12 cellular contexts compared by ENCODE assay signal in genomic region chr3:49346797-49347251, GRCh38. TPM values are rescaled to one million over a fixed set of nuclear protein-coding genes. Genes with fewer than 3 reads are reported as not detected.
DNase-seq lines count a peak whose midpoint lies in the region; ATAC-seq and TF ChIP-seq lines count a peak whose summit lies in the region.
"Had no signal": no experiment of that assay in that cellular context is flagged by ENCODE, and none has a peak within 500 bp of the region (broad histone marks: within the 10 kb centered on the region; RNA-seq: fewer than 3 reads in every experiment).

No MANE protein-coding gene starts in this region.

- peak overlapping the region; percentile 78 for H3K27ac Mint-ChIP-seq in HFFc6
- peak overlapping the region; percentile 100 for H3K27ac Mint-ChIP-seq in stimulated activated naive B cell treated with anti-CD40 and anti-IgM and Interleukin-4, amounts not matched to agents 10 μg/mL and 1 μg/mL and 100 μg/mL, for 72 hours
- H3K27ac Mint-ChIP-seq: activated CD4-positive, alpha-beta memory T cell treated with anti-CD3 and anti-CD28 coated beads, Interleukin-2, amount 10 ng/mL, durations not matched to agents 7 days and 5 days had no signal

- peaks cover 35% of the 10 kb centered on the region for H3K4me1 Mint-ChIP-seq in HFFc6 (ENCODE audit: low read depth)
- peaks cover 26 to 68% of the 10 kb centered on the region in 2 donors for H3K4me1 Mint-ChIP-seq in stimulated activated naive B cell treated with anti-CD40 and anti-IgM and Interleukin-4, amounts not matched to agents 10 μg/mL and 1 μg/mL and 100 μg/mL, for 72 hours

- peak; percentile 33; the same call in 2 of the 3 replicates for ATAC-seq in SK-N-SH treated with all-trans-retinoic acid at 6 μM for 48 hours
- ATAC-seq in stimulated activated naive B cell treated with anti-CD40 and anti-IgM and Interleukin-4, amounts not matched to agents 10 μg/mL and 1 μg/mL and 100 μg/mL, for 72 hours (replicated peaks), result no peak
- no peak for ATAC-seq in GM21717 (IDR thresholded peaks at IDR 0.05; ENCODE audit: unreplicated experiment)
- ATAC-seq: Panc1 had no signal

- no peak overlapping the region for H3K4me3 ChIP-seq in fibroblast of the aortic adventitia (ENCODE audit: low read depth, low read length)

- peak; percentile 45 for DNase-seq in HFFc6
- DNase-seq in fibroblast of the aortic adventitia (ENCODE audit: low read depth), result peak; percentile 52
- no peak for DNase-seq in stimulated activated naive B cell treated with anti-CD40 and anti-IgM and Interleukin-4, amounts not matched to agents 10 μg/mL and 1 μg/mL and 100 μg/mL, for 72 hours
- DNase-seq in NCI-H526 treated with DMSO at 0.1 percent for 48 hours (lab: John Stamatoyannopoulos, UW), result no peak
- DNase-seq in stimulated activated CD4-positive, alpha-beta T cell treated with anti-CD3 and anti-CD28 coated beads, Interleukin-4, amount 100 ng/mL, for 24 hours, result no peak
- no peak for DNase-seq in NCI-H2029 (lab: John Stamatoyannopoulos, UW)
- DNase-seq: activated CD4-positive, alpha-beta memory T cell treated with anti-CD3 and anti-CD28 coated beads, Interleukin-2, amount 10 ng/mL, durations not matched to agents 7 days and 5 days; GDM1; NCI-H1436 treated with DMSO at 0.1 percent for 48 hours had no signal

- H3K9me3 Mint-ChIP-seq in HFFc6, result no peaks in the 10 kb centered on the region
- peaks cover 0 to 1% of the 10 kb centered on the region in 2 donors for H3K9me3 Mint-ChIP-seq in stimulated activated naive B cell treated with anti-CD40 and anti-IgM and Interleukin-4, amounts not matched to agents 10 μg/mL and 1 μg/mL and 100 μg/mL, for 72 hours
- H3K9me3 Mint-ChIP-seq: activated CD4-positive, alpha-beta memory T cell treated with anti-CD3 and anti-CD28 coated beads, Interleukin-2, amount 10 ng/mL, durations not matched to agents 7 days and 5 days had no signal

- no peak overlapping the region for H3K4me3 Mint-ChIP-seq in HFFc6
- no peak overlapping the region for H3K4me3 Mint-ChIP-seq in stimulated activated naive B cell treated with anti-CD40 and anti-IgM and Interleukin-4, amounts not matched to agents 10 μg/mL and 1 μg/mL and 100 μg/mL, for 72 hours
- H3K4me3 Mint-ChIP-seq: activated CD4-positive, alpha-beta memory T cell treated with anti-CD3 and anti-CD28 coated beads, Interleukin-2, amount 10 ng/mL, durations not matched to agents 7 days and 5 days had no signal

- H3K36me3 Mint-ChIP-seq in HFFc6 (ENCODE audit: low read depth), result no peaks in the 10 kb centered on the region
- peaks cover 2 to 3% of the 10 kb centered on the region in 2 donors for H3K36me3 Mint-ChIP-seq in stimulated activated naive B cell treated with anti-CD40 and anti-IgM and Interleukin-4, amounts not matched to agents 10 μg/mL and 1 μg/mL and 100 μg/mL, for 72 hours

- TF ChIP-seq CTCF in HFFc6 (IDR thresholded peaks at IDR 0.05) (no peak), fibroblast of the aortic adventitia (IDR thresholded peaks at IDR 0.05; ENCODE audit: insufficient read depth, low read length) (no peak)

- peaks cover 1% of the 10 kb centered on the region; the same call in 1 of the 2 replicates for H3K27me3 Mint-ChIP-seq in HFFc6 (ENCODE audit: insufficient read depth)
- H3K27me3 Mint-ChIP-seq in stimulated activated naive B cell treated with anti-CD40 and anti-IgM and Interleukin-4, amounts not matched to agents 10 μg/mL and 1 μg/mL and 100 μg/mL, for 72 hours, result no peaks in the 10 kb centered on the region
- H3K27me3 Mint-ChIP-seq: activated CD4-positive, alpha-beta memory T cell treated with anti-CD3 and anti-CD28 coated beads, Interleukin-2, amount 10 ng/mL, durations not matched to agents 7 days and 5 days had no signal

TF ChIP-seq in SK-N-SH treated with all-trans-retinoic acid at 6 μM for 48 hours, 23 proteins besides CTCF, POLR2A, EP300 and RAD21:
- TF ChIP-seq OSR1 (CRISPR knock-in tag; IDR thresholded peaks at IDR 0.05) (no peak), ISL1 (CRISPR knock-in tag; IDR thresholded peaks at IDR 0.05) (no peak), PPARA (CRISPR knock-in tag; IDR thresholded peaks at IDR 0.05; ENCODE audit: borderline replicate concordance) (no peak), POU6F1 (CRISPR knock-in tag; IDR thresholded peaks at IDR 0.05; ENCODE audit: borderline replicate concordance, low read depth) (no peak), ARNTL (CRISPR knock-in tag; IDR thresholded peaks at IDR 0.05; ENCODE audit: borderline replicate concordance, low read depth) (no peak), PATZ1 (CRISPR knock-in tag; IDR thresholded peaks at IDR 0.05; ENCODE audit: borderline replicate concordance) (no peak), ZFP3 (CRISPR knock-in tag; IDR thresholded peaks at IDR 0.05) (no peak), ZC3H10 (CRISPR knock-in tag; IDR thresholded peaks at IDR 0.05) (no peak), GLIS3 (CRISPR knock-in tag; IDR thresholded peaks at IDR 0.05) (no peak), TCF4 (CRISPR knock-in tag; IDR thresholded peaks at IDR 0.05; ENCODE audit: borderline replicate concordance) (no peak)
TF ChIP-seq in SK-N-SH treated with all-trans-retinoic acid at 6 μM for 48 hours: peak in this region for 0.

RNA-seq across cellular contexts. Expression of gene USP4, which starts 7.0 kb away (rescaled TPM):
- total RNA-seq in HFFc6 (2021; fragmentation: NEBNext Ultra II Directional; extraction: Animal tissue kit (Norgen Biotek cat#: 25700)), result 10 to 100 TPM; 41.4 to 48.3 (median 44.8) TPM
- total RNA-seq in fibroblast of the aortic adventitia (ENCODE audit: low replicate concordance), result 23.0 and 28.9 TPM in 2 replicates

RNA-seq across cellular contexts. Expression of gene GPX1, which starts 11.3 kb away (rescaled TPM):
- total RNA-seq in HFFc6 (2021; fragmentation: NEBNext Ultra II Directional; extraction: Animal tissue kit (Norgen Biotek cat#: 25700)), result 100 to 1,000 TPM; 359 to 607 (median 548) TPM
- 167 and 295 TPM in 2 replicates for total RNA-seq in fibroblast of the aortic adventitia (ENCODE audit: low replicate concordance)

Comparison
In these comparisons a context has a peak if more than half of its experiments do, and no peak if none do; other contexts are left out.
1. DNase-seq: peak in HFFc6 (single experiment) and fibroblast of the aortic adventitia (single experiment); none in stimulated activated naive B cell treated with anti-CD40 and anti-IgM and Interleukin-4, amounts not matched to agents 10 μg/mL and 1 μg/mL and 100 μg/mL, for 72 hours (single experiment), NCI-H526 treated with DMSO at 0.1 percent for 48 hours (single experiment), stimulated activated CD4-positive, alpha-beta T cell treated with anti-CD3 and anti-CD28 coated beads, Interleukin-4, amount 100 ng/mL, for 24 hours (single experiment) and NCI-H2029 (single experiment).